1 cellular context compared by ENCODE assay signal in the genomic region with DNA sequence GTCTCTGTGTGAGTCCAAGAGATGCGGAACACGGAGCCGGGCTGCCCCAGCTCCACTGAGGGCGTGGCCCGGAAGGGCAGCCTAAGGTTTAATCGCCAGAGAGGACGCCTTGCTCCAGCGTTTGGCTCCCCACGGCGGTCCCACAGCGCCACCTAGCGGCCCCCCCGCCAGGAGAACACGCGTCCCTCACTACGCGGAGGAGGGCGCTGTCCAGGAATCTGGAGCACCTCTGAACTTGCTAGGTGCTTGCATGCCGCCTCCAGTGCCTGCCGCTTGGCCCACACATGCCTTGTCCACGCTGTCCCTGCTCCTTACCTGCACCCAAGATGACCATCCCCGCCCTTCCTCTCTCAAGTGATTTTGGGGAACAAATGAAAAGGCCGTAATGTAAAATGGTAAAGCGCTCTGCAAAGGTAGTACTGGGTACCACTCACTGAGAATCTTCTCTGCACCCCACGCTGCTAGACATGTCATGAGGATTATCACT.
TF ChIP-seq lines count a peak whose summit lies in the region.

No MANE protein-coding gene starts in this region.

TF ChIP-seq in HepG2, 621 proteins besides CTCF, POLR2A, EP300 and RAD21 (continued from another document and continues in another):
- TF ChIP-seq, protein P1, sequence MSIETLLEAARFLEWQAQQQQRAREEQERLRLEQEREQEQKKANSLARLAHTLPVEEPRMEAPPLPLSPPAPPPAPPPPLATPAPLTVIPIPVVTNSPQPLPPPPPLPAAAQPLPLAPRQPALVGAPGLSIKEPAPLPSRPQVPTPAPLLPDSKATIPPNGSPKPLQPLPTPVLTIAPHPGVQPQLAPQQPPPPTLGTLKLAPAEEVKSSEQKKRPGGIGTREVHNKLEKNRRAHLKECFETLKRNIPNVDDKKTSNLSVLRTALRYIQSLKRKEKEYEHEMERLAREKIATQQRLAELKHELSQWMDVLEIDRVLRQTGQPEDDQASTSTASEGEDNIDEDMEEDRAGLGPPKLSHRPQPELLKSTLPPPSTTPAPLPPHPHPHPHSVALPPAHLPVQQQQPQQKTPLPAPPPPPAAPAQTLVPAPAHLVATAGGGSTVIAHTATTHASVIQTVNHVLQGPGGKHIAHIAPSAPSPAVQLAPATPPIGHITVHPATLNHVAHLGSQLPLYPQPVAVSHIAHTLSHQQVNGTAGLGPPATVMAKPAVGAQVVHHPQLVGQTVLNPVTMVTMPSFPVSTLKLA (IDR thresholded peaks at IDR 0.05) = no peak
- TF ChIP-seq ZNF674 (CRISPR knock-in tag; IDR thresholded peaks at IDR 0.05; ENCODE audit: low read depth) (no peak), ETV6 (CRISPR knock-in tag; conservative IDR thresholded peaks at IDR 0.05) (peak; percentile 54; the same call in 1 of the 2 replicates), ZNF761 (CRISPR knock-in tag; conservative IDR thresholded peaks at IDR 0.05) (no peak), MED1 (CRISPR knock-in tag; IDR thresholded peaks at IDR 0.05) (no peak), CEBPG (CRISPR knock-in tag; IDR thresholded peaks at IDR 0.05) (0 out of 2 replicates have a peak, but pooled peaks have one; percentile 14), TAF15 (IDR thresholded peaks at IDR 0.05; ENCODE audit: low read depth, low read length, poor library complexity, severe bottlenecking) (no peak), CBX5 (CRISPR knock-in tag; IDR thresholded peaks at IDR 0.05; ENCODE audit: borderline replicate concordance) (peak; percentile 93), SMARCE1 (IDR thresholded peaks at IDR 0.05; ENCODE audit: borderline replicate concordance) (no peak), TEAD3 (CRISPR knock-in tag; optimal IDR thresholded peaks at IDR 0.05; ENCODE audit: borderline replicate concordance) (peak; percentile 70), ZMYM4 (CRISPR knock-in tag; IDR thresholded peaks at IDR 0.05) (peak; percentile 28; the same call in 1 of the 2 replicates), KLF12 (CRISPR knock-in tag; IDR thresholded peaks at IDR 0.05; ENCODE audit: borderline replicate concordance) (peak; percentile 95; the same call in 1 of the 2 replicates), KDM4B (CRISPR knock-in tag; IDR thresholded peaks at IDR 0.05) (peak; percentile 59; the same call in 1 of the 2 replicates), NR2F1 (CRISPR knock-in tag; IDR thresholded peaks at IDR 0.05) (no peak), KLF13 (CRISPR knock-in tag; IDR thresholded peaks at IDR 0.05) (no peak), ZNF121 (CRISPR knock-in tag; IDR thresholded peaks at IDR 0.05) (no peak), ZNF460 (CRISPR knock-in tag; IDR thresholded peaks at IDR 0.05; ENCODE audit: borderline replicate concordance) (no peak), FOXJ3 (CRISPR knock-in tag; IDR thresholded peaks at IDR 0.05; ENCODE audit: borderline replicate concordance) (no peak), SP5 (CRISPR knock-in tag; IDR thresholded peaks at IDR 0.05; ENCODE audit: borderline replicate concordance, low read depth) (peak; percentile 55; the same call in 1 of the 2 replicates), GATAD2A (CRISPR knock-in tag; IDR thresholded peaks at IDR 0.05) (peak; percentile 43; the same call in 1 of the 2 replicates), MIER3 (CRISPR knock-in tag; IDR thresholded peaks at IDR 0.05; ENCODE audit: borderline replicate concordance) (peak; percentile 45; the same call in 1 of the 2 replicates), XRCC5 (optimal IDR thresholded peaks at IDR 0.05; ENCODE audit: low read length) (peak; percentile 86), ZSCAN30 (CRISPR knock-in tag; IDR thresholded peaks at IDR 0.05) (no peak), SALL1 (CRISPR knock-in tag; IDR thresholded peaks at IDR 0.05) (peak; percentile 72; the same call in 1 of the 2 replicates), ZNF589 (CRISPR knock-in tag; conservative IDR thresholded peaks at IDR 0.05) (no peak), MXD4 (CRISPR knock-in tag; IDR thresholded peaks at IDR 0.05) (0 out of 2 replicates have a peak, but pooled peaks have one; percentile 47), TOE1 (CRISPR knock-in tag; IDR thresholded peaks at IDR 0.05) (no peak)
- TF ChIP-seq, protein P2, sequence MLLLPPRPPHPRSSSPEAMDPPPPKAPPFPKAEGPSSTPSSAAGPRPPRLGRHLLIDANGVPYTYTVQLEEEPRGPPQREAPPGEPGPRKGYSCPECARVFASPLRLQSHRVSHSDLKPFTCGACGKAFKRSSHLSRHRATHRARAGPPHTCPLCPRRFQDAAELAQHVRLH (CRISPR knock-in tag; IDR thresholded peaks at IDR 0.05; ENCODE audit: borderline replicate concordance, low read depth) = peak; percentile 72; the same call in 1 of the 2 replicates
- TF ChIP-seq, protein P3, sequence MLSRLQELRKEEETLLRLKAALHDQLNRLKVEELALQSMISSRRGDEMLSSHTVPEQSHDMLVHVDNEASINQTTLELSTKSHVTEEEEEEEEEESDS (CRISPR knock-in tag; IDR thresholded peaks at IDR 0.05; ENCODE audit: borderline replicate concordance) = no peak
- TF ChIP-seq, protein P4, sequence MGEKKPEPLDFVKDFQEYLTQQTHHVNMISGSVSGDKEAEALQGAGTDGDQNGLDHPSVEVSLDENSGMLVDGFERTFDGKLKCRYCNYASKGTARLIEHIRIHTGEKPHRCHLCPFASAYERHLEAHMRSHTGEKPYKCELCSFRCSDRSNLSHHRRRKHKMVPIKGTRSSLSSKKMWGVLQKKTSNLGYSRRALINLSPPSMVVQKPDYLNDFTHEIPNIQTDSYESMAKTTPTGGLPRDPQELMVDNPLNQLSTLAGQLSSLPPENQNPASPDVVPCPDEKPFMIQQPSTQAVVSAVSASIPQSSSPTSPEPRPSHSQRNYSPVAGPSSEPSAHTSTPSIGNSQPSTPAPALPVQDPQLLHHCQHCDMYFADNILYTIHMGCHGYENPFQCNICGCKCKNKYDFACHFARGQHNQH (CRISPR knock-in tag; IDR thresholded peaks at IDR 0.05) = peak; percentile 66; the same call in 1 of the 2 replicates
- TF ChIP-seq, protein P5, sequence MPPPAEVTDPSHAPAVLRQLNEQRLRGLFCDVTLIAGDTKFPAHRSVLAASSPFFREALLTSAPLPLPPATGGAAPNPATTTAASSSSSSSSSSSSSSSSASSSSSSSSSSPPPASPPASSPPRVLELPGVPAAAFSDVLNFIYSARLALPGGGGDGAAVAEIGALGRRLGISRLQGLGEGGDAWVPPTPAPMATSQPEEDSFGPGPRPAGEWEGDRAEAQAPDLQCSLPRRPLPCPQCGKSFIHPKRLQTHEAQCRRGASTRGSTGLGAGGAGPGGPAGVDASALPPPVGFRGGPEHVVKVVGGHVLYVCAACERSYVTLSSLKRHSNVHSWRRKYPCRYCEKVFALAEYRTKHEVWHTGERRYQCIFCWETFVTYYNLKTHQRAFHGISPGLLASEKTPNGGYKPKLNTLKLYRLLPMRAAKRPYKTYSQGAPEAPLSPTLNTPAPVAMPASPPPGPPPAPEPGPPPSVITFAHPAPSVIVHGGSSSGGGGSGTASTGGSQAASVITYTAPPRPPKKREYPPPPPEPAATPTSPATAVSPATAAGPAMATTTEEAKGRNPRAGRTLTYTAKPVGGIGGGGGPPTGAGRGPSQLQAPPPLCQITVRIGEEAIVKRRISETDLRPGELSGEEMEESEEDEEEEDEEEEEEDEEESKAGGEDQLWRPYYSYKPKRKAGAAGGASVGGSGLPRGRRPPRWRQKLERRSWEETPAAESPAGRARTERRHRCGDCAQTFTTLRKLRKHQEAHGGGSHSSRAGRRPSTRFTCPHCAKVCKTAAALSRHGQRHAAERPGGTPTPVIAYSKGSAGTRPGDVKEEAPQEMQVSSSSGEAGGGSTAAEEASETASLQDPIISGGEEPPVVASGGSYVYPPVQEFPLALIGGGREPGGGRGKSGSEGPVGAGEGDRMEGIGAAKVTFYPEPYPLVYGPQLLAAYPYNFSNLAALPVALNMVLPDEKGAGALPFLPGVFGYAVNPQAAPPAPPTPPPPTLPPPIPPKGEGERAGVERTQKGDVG (CRISPR knock-in tag; IDR thresholded peaks at IDR 0.05; ENCODE audit: borderline replicate concordance) = 0 out of 2 replicates have a peak, but pooled peaks have one; percentile 30
- TF ChIP-seq, protein P6, sequence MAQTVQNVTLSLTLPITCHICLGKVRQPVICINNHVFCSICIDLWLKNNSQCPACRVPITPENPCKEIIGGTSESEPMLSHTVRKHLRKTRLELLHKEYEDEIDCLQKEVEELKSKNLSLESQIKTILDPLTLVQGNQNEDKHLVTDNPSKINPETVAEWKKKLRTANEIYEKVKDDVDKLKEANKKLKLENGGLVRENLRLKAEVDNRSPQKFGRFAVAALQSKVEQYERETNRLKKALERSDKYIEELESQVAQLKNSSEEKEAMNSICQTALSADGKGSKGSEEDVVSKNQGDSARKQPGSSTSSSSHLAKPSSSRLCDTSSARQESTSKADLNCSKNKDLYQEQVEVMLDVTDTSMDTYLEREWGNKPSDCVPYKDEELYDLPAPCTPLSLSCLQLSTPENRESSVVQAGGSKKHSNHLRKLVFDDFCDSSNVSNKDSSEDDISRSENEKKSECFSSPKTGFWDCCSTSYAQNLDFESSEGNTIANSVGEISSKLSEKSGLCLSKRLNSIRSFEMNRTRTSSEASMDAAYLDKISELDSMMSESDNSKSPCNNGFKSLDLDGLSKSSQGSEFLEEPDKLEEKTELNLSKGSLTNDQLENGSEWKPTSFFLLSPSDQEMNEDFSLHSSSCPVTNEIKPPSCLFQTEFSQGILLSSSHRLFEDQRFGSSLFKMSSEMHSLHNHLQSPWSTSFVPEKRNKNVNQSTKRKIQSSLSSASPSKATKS (CRISPR knock-in tag; IDR thresholded peaks at IDR 0.05) = no peak
- TF ChIP-seq, protein P7, sequence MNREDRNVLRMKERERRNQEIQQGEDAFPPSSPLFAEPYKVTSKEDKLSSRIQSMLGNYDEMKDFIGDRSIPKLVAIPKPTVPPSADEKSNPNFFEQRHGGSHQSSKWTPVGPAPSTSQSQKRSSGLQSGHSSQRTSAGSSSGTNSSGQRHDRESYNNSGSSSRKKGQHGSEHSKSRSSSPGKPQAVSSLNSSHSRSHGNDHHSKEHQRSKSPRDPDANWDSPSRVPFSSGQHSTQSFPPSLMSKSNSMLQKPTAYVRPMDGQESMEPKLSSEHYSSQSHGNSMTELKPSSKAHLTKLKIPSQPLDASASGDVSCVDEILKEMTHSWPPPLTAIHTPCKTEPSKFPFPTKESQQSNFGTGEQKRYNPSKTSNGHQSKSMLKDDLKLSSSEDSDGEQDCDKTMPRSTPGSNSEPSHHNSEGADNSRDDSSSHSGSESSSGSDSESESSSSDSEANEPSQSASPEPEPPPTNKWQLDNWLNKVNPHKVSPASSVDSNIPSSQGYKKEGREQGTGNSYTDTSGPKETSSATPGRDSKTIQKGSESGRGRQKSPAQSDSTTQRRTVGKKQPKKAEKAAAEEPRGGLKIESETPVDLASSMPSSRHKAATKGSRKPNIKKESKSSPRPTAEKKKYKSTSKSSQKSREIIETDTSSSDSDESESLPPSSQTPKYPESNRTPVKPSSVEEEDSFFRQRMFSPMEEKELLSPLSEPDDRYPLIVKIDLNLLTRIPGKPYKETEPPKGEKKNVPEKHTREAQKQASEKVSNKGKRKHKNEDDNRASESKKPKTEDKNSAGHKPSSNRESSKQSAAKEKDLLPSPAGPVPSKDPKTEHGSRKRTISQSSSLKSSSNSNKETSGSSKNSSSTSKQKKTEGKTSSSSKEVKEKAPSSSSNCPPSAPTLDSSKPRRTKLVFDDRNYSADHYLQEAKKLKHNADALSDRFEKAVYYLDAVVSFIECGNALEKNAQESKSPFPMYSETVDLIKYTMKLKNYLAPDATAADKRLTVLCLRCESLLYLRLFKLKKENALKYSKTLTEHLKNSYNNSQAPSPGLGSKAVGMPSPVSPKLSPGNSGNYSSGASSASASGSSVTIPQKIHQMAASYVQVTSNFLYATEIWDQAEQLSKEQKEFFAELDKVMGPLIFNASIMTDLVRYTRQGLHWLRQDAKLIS (CRISPR knock-in tag; IDR thresholded peaks at IDR 0.05) = no peak
- TF ChIP-seq, protein P8, sequence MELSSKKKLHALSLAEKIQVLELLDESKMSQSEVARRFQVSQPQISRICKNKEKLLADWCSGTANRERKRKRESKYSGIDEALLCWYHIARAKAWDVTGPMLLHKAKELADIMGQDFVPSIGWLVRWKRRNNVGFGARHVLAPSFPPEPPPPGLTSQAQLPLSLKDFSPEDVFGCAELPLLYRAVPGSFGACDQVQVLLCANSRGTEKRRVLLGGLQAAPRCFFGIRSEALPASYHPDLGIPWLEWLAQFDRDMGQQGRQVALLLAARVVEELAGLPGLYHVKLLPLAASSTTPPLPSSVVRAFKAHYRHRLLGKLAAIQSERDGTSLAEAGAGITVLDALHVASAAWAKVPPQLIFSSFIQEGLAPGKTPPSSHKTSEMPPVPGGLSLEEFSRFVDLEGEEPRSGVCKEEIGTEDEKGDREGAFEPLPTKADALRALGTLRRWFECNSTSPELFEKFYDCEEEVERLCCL (CRISPR knock-in tag; IDR thresholded peaks at IDR 0.05; ENCODE audit: borderline replicate concordance) = no peak
- TF ChIP-seq, protein P9, sequence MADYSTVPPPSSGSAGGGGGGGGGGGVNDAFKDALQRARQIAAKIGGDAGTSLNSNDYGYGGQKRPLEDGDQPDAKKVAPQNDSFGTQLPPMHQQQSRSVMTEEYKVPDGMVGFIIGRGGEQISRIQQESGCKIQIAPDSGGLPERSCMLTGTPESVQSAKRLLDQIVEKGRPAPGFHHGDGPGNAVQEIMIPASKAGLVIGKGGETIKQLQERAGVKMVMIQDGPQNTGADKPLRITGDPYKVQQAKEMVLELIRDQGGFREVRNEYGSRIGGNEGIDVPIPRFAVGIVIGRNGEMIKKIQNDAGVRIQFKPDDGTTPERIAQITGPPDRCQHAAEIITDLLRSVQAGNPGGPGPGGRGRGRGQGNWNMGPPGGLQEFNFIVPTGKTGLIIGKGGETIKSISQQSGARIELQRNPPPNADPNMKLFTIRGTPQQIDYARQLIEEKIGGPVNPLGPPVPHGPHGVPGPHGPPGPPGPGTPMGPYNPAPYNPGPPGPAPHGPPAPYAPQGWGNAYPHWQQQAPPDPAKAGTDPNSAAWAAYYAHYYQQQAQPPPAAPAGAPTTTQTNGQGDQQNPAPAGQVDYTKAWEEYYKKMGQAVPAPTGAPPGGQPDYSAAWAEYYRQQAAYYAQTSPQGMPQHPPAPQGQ (CRISPR knock-in tag; IDR thresholded peaks at IDR 0.05; ENCODE audit: borderline replicate concordance) = no peak
- TF ChIP-seq, protein P10, sequence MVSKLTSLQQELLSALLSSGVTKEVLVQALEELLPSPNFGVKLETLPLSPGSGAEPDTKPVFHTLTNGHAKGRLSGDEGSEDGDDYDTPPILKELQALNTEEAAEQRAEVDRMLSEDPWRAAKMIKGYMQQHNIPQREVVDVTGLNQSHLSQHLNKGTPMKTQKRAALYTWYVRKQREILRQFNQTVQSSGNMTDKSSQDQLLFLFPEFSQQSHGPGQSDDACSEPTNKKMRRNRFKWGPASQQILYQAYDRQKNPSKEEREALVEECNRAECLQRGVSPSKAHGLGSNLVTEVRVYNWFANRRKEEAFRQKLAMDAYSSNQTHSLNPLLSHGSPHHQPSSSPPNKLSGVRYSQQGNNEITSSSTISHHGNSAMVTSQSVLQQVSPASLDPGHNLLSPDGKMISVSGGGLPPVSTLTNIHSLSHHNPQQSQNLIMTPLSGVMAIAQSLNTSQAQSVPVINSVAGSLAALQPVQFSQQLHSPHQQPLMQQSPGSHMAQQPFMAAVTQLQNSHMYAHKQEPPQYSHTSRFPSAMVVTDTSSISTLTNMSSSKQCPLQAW (CRISPR knock-in tag; IDR thresholded peaks at IDR 0.05) = peak; percentile 77
- TF ChIP-seq, protein P11, sequence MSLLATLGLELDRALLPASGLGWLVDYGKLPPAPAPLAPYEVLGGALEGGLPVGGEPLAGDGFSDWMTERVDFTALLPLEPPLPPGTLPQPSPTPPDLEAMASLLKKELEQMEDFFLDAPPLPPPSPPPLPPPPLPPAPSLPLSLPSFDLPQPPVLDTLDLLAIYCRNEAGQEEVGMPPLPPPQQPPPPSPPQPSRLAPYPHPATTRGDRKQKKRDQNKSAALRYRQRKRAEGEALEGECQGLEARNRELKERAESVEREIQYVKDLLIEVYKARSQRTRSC (CRISPR knock-in tag; IDR thresholded peaks at IDR 0.05; ENCODE audit: low read depth) = no peak
- TF ChIP-seq, protein P12, sequence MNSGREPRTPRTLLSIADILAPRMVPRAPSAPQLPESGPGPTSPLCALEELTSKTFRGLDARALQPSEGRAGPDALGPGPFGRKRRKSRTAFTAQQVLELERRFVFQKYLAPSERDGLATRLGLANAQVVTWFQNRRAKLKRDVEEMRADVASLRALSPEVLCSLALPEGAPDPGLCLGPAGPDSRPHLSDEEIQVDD (CRISPR knock-in tag; IDR thresholded peaks at IDR 0.05; ENCODE audit: borderline replicate concordance) = peak; percentile 86; the same call in 1 of the 2 replicates
